11 cellular contexts compared by ENCODE assay signal in genomic region chr5:62795912-62796311, GRCh38.
"Had no signal": no experiment of that assay in that cellular context is flagged by ENCODE, and none has a peak within 500 bp of the region (broad histone marks: within the 10 kb centered on the region; RNA-seq: fewer than 3 reads in every experiment).

No MANE protein-coding gene starts in this region.

- H3K9me3 ChIP-seq: HAP-1 had no signal

- H3K4me3 Mint-ChIP-seq: GM23338, H9, HFFc6 had no signal

- DNase-seq: GM23248, GOT3, H7, H9, HCEC 1CT, HFFc6 had no signal

- FAIRE-seq: H1, H54 had no signal

- H3K27ac Mint-ChIP-seq: GM23338, H9, HFFc6 had no signal

- H3K4me1 Mint-ChIP-seq: GM23338, H9 had no signal

- H3K4me3 ChIP-seq: GM23248, GM23338, HAP-1 had no signal

- H3K36me3 ChIP-seq: HAP-1 had no signal

- ATAC-seq: GM23338, HCT116 had no signal

- H3K9ac ChIP-seq: GM23248 had no signal

- H3K27ac ChIP-seq: GM23248 had no signal

- H3K4me1 ChIP-seq: HAP-1 had no signal
